ENCODE assay signal across 15 cellular contexts in the genomic region with DNA sequence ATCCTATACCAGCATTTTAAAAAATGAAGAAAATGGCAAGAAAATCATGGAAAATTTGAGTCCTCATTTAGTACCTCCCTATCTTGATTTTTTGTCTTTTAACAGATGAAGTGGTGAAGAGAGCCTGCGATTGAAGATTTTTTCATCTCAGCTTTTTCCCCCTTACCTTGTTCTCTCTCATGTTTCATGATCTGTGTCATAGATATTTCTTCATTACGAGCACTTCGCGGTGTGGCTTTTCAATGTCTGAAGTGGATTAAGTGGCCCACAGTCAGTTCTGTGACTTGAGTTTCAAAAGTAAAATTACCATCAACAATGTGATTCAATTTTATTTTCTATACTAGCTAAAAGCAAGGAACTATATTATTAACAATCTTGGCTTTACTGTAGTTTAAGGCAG.
DNase-seq lines count a peak whose midpoint lies in the region; ATAC-seq and TF ChIP-seq lines count a peak whose summit lies in the region.
"Had no signal": no experiment of that assay in that cellular context is flagged by ENCODE, and none has a peak within 500 bp of the region (broad histone marks: within the 10 kb centered on the region; RNA-seq: fewer than 3 reads in every experiment).

No MANE protein-coding gene starts in this region.

- POLR2A ChIA-PET in WTC11 (lab: Charles Lee): no interaction called here

- CTCF ChIA-PET in WTC11 (lab: Charles Lee): interaction anchor here (1.1 to 1.6 kb wide), 3 partner anchors 15 to 146 kb away, joined by 3 to 5 read pairs (median 3); no protein-coding TSS in a partner anchor

- ATAC-seq in natural killer cell: no peak
- no peak for ATAC-seq in natural killer cell treated with Interleukin-12 subunit alpha and Interleukin-12 subunit beta and Interleukin-15 and Interleukin-18, amount 100 ng/mL, for 72 hours
- no peak for ATAC-seq in WTC11
- ATAC-seq in GM21528 (IDR thresholded peaks at IDR 0.05; ENCODE audit: low FRiP score, unreplicated experiment): no peak
- ATAC-seq: Right ventricle myocardium inferior had no signal

- H3K4me3 Mint-ChIP-seq in natural killer cell (no peak overlapping the region), WTC11 (no peak overlapping the region), nephron progenitor cell (no peak overlapping the region)
- no peak overlapping the region for H3K4me3 Mint-ChIP-seq in natural killer cell treated with Interleukin-12 subunit alpha and Interleukin-12 subunit beta and Interleukin-15 and Interleukin-18, amount 100 ng/mL, for 72 hours
- H3K4me3 Mint-ChIP-seq: CD4-positive, alpha-beta T cell had no signal

- DNase-seq in natural killer cell: no peak
- no peak for DNase-seq in natural killer cell treated with Interleukin-12 subunit alpha and Interleukin-12 subunit beta and Interleukin-15 and Interleukin-18, amount 100 ng/mL, for 72 hours (ENCODE audit: low spot score)
- no peak for DNase-seq in WTC11 (ENCODE audit: low spot score)
- no peak for DNase-seq in nephron progenitor cell
- no peak for DNase-seq in effector CD4-positive, alpha-beta T cell
- DNase-seq in NCI-H1092 (lab: John Stamatoyannopoulos, UW): no peak
- DNase-seq: CD4-positive, alpha-beta T cell; MM.1S; NCI-H1092 treated with DMSO at 0.1 percent for 48 hours; NCI-H2081 treated with DMSO at 0.1 percent for 48 hours; NCI-H226; NCI-H524 treated with DMSO at 0.1 percent for 48 hours; Peyer's patch had no signal

- H3K27me3 Mint-ChIP-seq in natural killer cell (ENCODE audit: low read depth in 2 of 2) (no peaks in the 10 kb centered on the region), WTC11 (ENCODE audit: low read depth) (no peaks in the 10 kb centered on the region), nephron progenitor cell (ENCODE audit: low read depth, poor library complexity) (no peaks in the 10 kb centered on the region)
- no peaks in the 10 kb centered on the region for H3K27me3 Mint-ChIP-seq in natural killer cell treated with Interleukin-12 subunit alpha and Interleukin-12 subunit beta and Interleukin-15 and Interleukin-18, amount 100 ng/mL, for 72 hours
- H3K27me3 Mint-ChIP-seq: CD4-positive, alpha-beta T cell had no signal

- H3K27ac Mint-ChIP-seq in natural killer cell: peak overlapping the region; percentile 64 to 79
- H3K27ac Mint-ChIP-seq in natural killer cell treated with Interleukin-12 subunit alpha and Interleukin-12 subunit beta and Interleukin-15 and Interleukin-18, amount 100 ng/mL, for 72 hours: peak overlapping the region in 1 of 2 donors; percentile 76
- H3K27ac Mint-ChIP-seq in WTC11: peak overlapping the region; percentile 42
- H3K27ac Mint-ChIP-seq in nephron progenitor cell: peak overlapping the region; percentile 77
- H3K27ac Mint-ChIP-seq: CD4-positive, alpha-beta T cell had no signal

- H3K9me3 Mint-ChIP-seq in natural killer cell (no peaks in the 10 kb centered on the region), WTC11 (no peaks in the 10 kb centered on the region), nephron progenitor cell (no peaks in the 10 kb centered on the region)
- H3K9me3 Mint-ChIP-seq in natural killer cell treated with Interleukin-12 subunit alpha and Interleukin-12 subunit beta and Interleukin-15 and Interleukin-18, amount 100 ng/mL, for 72 hours: no peaks in the 10 kb centered on the region
- H3K9me3 Mint-ChIP-seq: CD4-positive, alpha-beta T cell had no signal

- H3K4me1 Mint-ChIP-seq in natural killer cell (peaks cover 37 to 44% of the 10 kb centered on the region in 2 donors), WTC11 (peaks cover 48% of the 10 kb centered on the region), nephron progenitor cell (peaks cover 41% of the 10 kb centered on the region)
- peaks cover 32 to 43% of the 10 kb centered on the region in 2 donors for H3K4me1 Mint-ChIP-seq in natural killer cell treated with Interleukin-12 subunit alpha and Interleukin-12 subunit beta and Interleukin-15 and Interleukin-18, amount 100 ng/mL, for 72 hours (ENCODE audit: low read depth in 2 of 2)

- intact Hi-C loops in natural killer cell (cut with micrococcal nuclease): no loop called here

- H3K36me3 Mint-ChIP-seq in natural killer cell (no peaks in the 10 kb centered on the region), WTC11 (no peaks in the 10 kb centered on the region), nephron progenitor cell (ENCODE audit: low read depth) (peaks cover 30% of the 10 kb centered on the region)
- H3K36me3 Mint-ChIP-seq in natural killer cell treated with Interleukin-12 subunit alpha and Interleukin-12 subunit beta and Interleukin-15 and Interleukin-18, amount 100 ng/mL, for 72 hours: no peaks in the 10 kb centered on the region

- TF ChIP-seq CTCF in natural killer cell (IDR thresholded peaks at IDR 0.05): no peak
- no peak for TF ChIP-seq CTCF in WTC11 (IDR thresholded peaks at IDR 0.05)
- TF ChIP-seq CTCF in nephron progenitor cell (IDR thresholded peaks at IDR 0.05): no peak

TF ChIP-seq in WTC11, 78 proteins besides CTCF, POLR2A, EP300 and RAD21:
- TF ChIP-seq, protein P1, sequence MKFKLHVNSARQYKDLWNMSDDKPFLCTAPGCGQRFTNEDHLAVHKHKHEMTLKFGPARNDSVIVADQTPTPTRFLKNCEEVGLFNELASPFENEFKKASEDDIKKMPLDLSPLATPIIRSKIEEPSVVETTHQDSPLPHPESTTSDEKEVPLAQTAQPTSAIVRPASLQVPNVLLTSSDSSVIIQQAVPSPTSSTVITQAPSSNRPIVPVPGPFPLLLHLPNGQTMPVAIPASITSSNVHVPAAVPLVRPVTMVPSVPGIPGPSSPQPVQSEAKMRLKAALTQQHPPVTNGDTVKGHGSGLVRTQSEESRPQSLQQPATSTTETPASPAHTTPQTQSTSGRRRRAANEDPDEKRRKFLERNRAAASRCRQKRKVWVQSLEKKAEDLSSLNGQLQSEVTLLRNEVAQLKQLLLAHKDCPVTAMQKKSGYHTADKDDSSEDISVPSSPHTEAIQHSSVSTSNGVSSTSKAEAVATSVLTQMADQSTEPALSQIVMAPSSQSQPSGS (CRISPR knock-in tag; IDR thresholded peaks at IDR 0.05; ENCODE audit: borderline replicate concordance, low read depth): no peak
- TF ChIP-seq NR2C2 (CRISPR knock-in tag; IDR thresholded peaks at IDR 0.05): no peak
- TF ChIP-seq ZNF317 (CRISPR knock-in tag; IDR thresholded peaks at IDR 0.05; ENCODE audit: borderline replicate concordance, low read depth): no peak
- TF ChIP-seq JAZF1 (CRISPR knock-in tag; IDR thresholded peaks at IDR 0.05): no peak
TF ChIP-seq in WTC11: peak in this region for 0.
